In genomic region chr1:6259491-6260362, GRCh38 we compare ENCODE assay signal across 8 cellular contexts. TPM values are rescaled to one million over a fixed set of nuclear protein-coding genes. Genes with fewer than 3 reads are reported as not detected.
DNase-seq lines count a peak whose midpoint lies in the region; TF ChIP-seq lines count a peak whose summit lies in the region.

No MANE protein-coding gene starts in this region.

- BruUV-seq in Calu3 (replicated peaks; lab: Mats Ljungman, UMichigan), result no TSS peak

- H3K27me3 ChIP-seq in effector memory CD4-positive, alpha-beta T cell (replicated peaks; ENCODE audit: control insufficient read depth, insufficient read depth, low read length, poor library complexity, severe bottlenecking), result no peaks in the 10 kb centered on the region

- H3K9me3 ChIP-seq in effector memory CD4-positive, alpha-beta T cell (ENCODE audit: control insufficient read depth, low read length), result no peaks in the 10 kb centered on the region
- no peaks in the 10 kb centered on the region for H3K9me3 ChIP-seq in mesodermal cell (ENCODE audit: control insufficient read depth, low read length)

- POLR2A ChIA-PET in HEK293T (lab: Yijun Ruan, JAX), result no interaction called here

- H3K9me3 Mint-ChIP-seq in Calu3 (ENCODE audit: low read depth, unreplicated experiment), result no peaks in the 10 kb centered on the region

- intact Hi-C loops in Calu3 (cut with micrococcal nuclease; ENCODE audit: unreplicated experiment), result no loop called here

- H3K4me3 ChIP-seq in effector memory CD4-positive, alpha-beta T cell (ENCODE audit: insufficient read depth, low read depth, low read length, poor library complexity, severe bottlenecking), result peak overlapping the region; percentile 59
- peak overlapping the region; percentile 51 for H3K4me3 ChIP-seq in mesodermal cell (ENCODE audit: extremely low read depth, insufficient read depth, low read length, poor library complexity, severe bottlenecking)

- no peaks in the 10 kb centered on the region for H3K27me3 Mint-ChIP-seq in Calu3 (ENCODE audit: unreplicated experiment)

- no peak overlapping the region for H3K27ac ChIP-seq in effector memory CD4-positive, alpha-beta T cell (ENCODE audit: insufficient read depth, low read length, poor library complexity, severe bottlenecking)
- H3K27ac ChIP-seq in mesodermal cell (ENCODE audit: low read depth, low read length, severe bottlenecking), result no peak overlapping the region

- no peak overlapping the region for H3K27ac Mint-ChIP-seq in Calu3 (ENCODE audit: unreplicated experiment)

- CTCF ChIA-PET in Calu3 (lab: Charles Lee), result interaction anchor here (0.5 kb wide), 1 partner anchor 263 kb away, joined by 3 read pairs; no protein-coding TSS in a partner anchor
- CTCF ChIA-PET in HEK293T (lab: Yijun Ruan, JAX), result interaction anchor here (0.5 kb wide), 1 partner anchor 1753 kb away, joined by 3 read pairs; no protein-coding TSS in a partner anchor

- H3K4me1 ChIP-seq in effector memory CD4-positive, alpha-beta T cell (ENCODE audit: control insufficient read depth, insufficient read depth, low read length, poor library complexity, severe bottlenecking), result peaks cover 14% of the 10 kb centered on the region
- no peaks in the 10 kb centered on the region for H3K4me1 ChIP-seq in mesodermal cell (ENCODE audit: control insufficient read depth, insufficient read depth, low read length, poor library complexity, severe bottlenecking)

- no peak for TF ChIP-seq CTCF in Calu3 (IDR thresholded peaks at IDR 0.05; ENCODE audit: unreplicated experiment)

- WGBS in mesodermal cell (ENCODE audit: insufficient coverage in 2 of 2), 2 experiments, result 12 to 15% methylated on average over 31 to 34 of the region's 46 CpGs

- DNase-seq in Calu3 (peak; percentile 79), HEK293T (ENCODE audit: extremely low spot score) (peak; percentile 75), NCI-H748 treated with DMSO at 0.1 percent for 48 hours (lab: John Stamatoyannopoulos, UW) (peak; percentile 20), NCI-H2107 treated with DMSO at 0.1 percent for 48 hours (lab: John Stamatoyannopoulos, UW; ENCODE audit: unreplicated experiment) (no peak)
- peak; percentile 42 to 61 for DNase-seq in activated CD8-positive, alpha-beta memory T cell treated with anti-CD3 and anti-CD28 coated beads for 1 hour (ENCODE audit: extremely low read depth in 1 of 2, low read depth in 1 of 2)
- DNase-seq in effector memory CD4-positive, alpha-beta T cell, result peak; percentile 59 to 65 (median 60)
- peak; percentile 69 to 72 for DNase-seq in stimulated activated CD8-positive, alpha-beta memory T cell treated with anti-CD3 and anti-CD28 coated beads, Interleukin-2, amount 100 ng/mL, for 48 hours (ENCODE audit: low read depth in 2 of 2)

- H3K4me3 Mint-ChIP-seq in Calu3 (ENCODE audit: low read depth, unreplicated experiment), result peak overlapping the region; percentile 55

- peaks cover 5% of the 10 kb centered on the region for H3K36me3 Mint-ChIP-seq in Calu3 (ENCODE audit: insufficient read depth, unreplicated experiment)

- H3K4me1 Mint-ChIP-seq in Calu3 (ENCODE audit: low read depth, unreplicated experiment), result no peaks in the 10 kb centered on the region

- H3K36me3 ChIP-seq in effector memory CD4-positive, alpha-beta T cell (ENCODE audit: control insufficient read depth, insufficient read depth, low read length), result no peaks in the 10 kb centered on the region
- no peaks in the 10 kb centered on the region for H3K36me3 ChIP-seq in mesodermal cell (ENCODE audit: control insufficient read depth, insufficient read depth, low read length)

TF ChIP-seq in HEK293T, 16 proteins besides CTCF, POLR2A, EP300 and RAD21:
- no peak for TF ChIP-seq ELF4 (IDR thresholded peaks at IDR 0.05)
- TF ChIP-seq FOXM1 (IDR thresholded peaks at IDR 0.05; ENCODE audit: borderline replicate concordance), result no peak
- no peak for TF ChIP-seq HDGF (IDR thresholded peaks at IDR 0.05; ENCODE audit: borderline replicate concordance)
- TF ChIP-seq PKNOX1 (IDR thresholded peaks at IDR 0.05), result no peak

RNA-seq across cellular contexts. Expression of gene GPR153, which starts 1.2 kb away (rescaled TPM):
- total RNA-seq in Calu3 (2022), result 3.7 and 4.7 TPM in 2 replicates
- polyA plus RNA-seq in mesodermal cell (2013, experiment 1 of 2), result 7.4 TPM
- polyA plus RNA-seq in mesodermal cell (2013, experiment 2 of 2), result 5.2 TPM

RNA-seq across cellular contexts. Expression of gene HES3, which starts 15.7 kb away (rescaled TPM):
- total RNA-seq in Calu3 (2022), result not detected in 2 replicates
- polyA plus RNA-seq in mesodermal cell (2013, experiment 1 of 2), result not detected
- not detected for polyA plus RNA-seq in mesodermal cell (2013, experiment 2 of 2)

RNA-seq across cellular contexts. Expression of gene ICMT, which starts 24.0 kb away (rescaled TPM):
- 54.5 and 56.2 TPM in 2 replicates for total RNA-seq in Calu3 (2022)
- polyA plus RNA-seq in mesodermal cell (2013, experiment 1 of 2), result 58.3 TPM
- polyA plus RNA-seq in mesodermal cell (2013, experiment 2 of 2), result 55.5 TPM

RNA-seq across cellular contexts. Expression of gene RNF207, which starts 53.8 kb away (rescaled TPM):
- 146 and 160 TPM in 2 replicates for total RNA-seq in Calu3 (2022)
- 2.5 TPM for polyA plus RNA-seq in mesodermal cell (2013, experiment 1 of 2)
- 3.8 TPM for polyA plus RNA-seq in mesodermal cell (2013, experiment 2 of 2)
